ENCODE assay signal across 8 cellular contexts in the genomic region with DNA sequence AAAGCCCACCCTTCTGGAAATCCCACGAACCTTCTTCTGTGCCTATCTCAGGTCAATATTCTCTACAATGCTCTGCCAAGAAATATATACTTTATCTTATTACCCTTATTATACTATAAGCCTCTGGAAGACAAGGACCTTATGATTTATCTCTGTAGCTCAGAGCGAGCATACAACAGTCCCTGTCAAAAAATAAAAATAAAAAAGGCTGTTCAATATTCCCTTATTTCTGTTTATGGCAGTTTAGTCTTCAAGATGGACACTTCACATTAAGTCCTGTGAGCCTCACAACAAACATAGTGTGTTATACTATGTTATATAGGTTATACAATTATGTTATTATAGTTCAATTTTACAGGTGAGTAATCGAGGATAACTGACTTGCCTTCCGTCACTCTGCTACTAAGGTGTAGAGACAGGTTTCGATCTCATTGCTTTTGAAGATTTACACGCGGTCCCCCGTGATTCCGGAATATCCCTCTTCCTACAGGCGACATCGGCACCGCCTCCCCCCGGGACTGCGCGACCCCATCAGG. TPM values are rescaled to one million over a fixed set of nuclear protein-coding genes. Genes with fewer than 3 reads are reported as not detected.
A peak's percentile ranks its signal among the peaks of the same experiment; 100 is the strongest.
DNase-seq lines count a peak whose midpoint lies in the region; ATAC-seq and TF ChIP-seq lines count a peak whose summit lies in the region.

No MANE protein-coding gene starts in this region.

- intact Hi-C loops in lower lobe of right lung (cut with DNase I) = no loop called here
- intact Hi-C loops in vagina (cut with DNase I) = no loop called here

- no peak for TF ChIP-seq POLR2A in vagina (IDR thresholded peaks at IDR 0.05)

- peak overlapping the region; percentile 97 for H3K4me3 ChIP-seq in AG04450 (ENCODE audit: low read depth, low read length)
- H3K4me3 ChIP-seq in HAP-1 = peak overlapping the region; percentile 93
- H3K4me3 ChIP-seq in lower lobe of right lung = peak overlapping the region; percentile 79
- peak overlapping the region; percentile 83 to 87 for H3K4me3 ChIP-seq in vagina

- peak overlapping the region; percentile 87 for H3K27ac ChIP-seq in AG04450 (ENCODE audit: low read depth, low read length)
- peak overlapping the region; percentile 89 for H3K27ac ChIP-seq in angular gyrus (ENCODE audit: low read depth, low read length)
- peak overlapping the region; percentile 97 for H3K27ac ChIP-seq in lower lobe of right lung
- peak overlapping the region; percentile 98 for H3K27ac ChIP-seq in vagina

- POLR2A ChIA-PET in AG04450 (lab: Yijun Ruan, JAX) = no interaction called here

- no peaks in the 10 kb centered on the region; the same call in 1 of the 2 replicates for H3K9me3 ChIP-seq in AG04450 (ENCODE audit: control insufficient read depth, insufficient read depth, low read length)
- H3K9me3 ChIP-seq in HAP-1 = no peaks in the 10 kb centered on the region
- H3K9me3 ChIP-seq in lower lobe of right lung = no peaks in the 10 kb centered on the region
- no peaks in the 10 kb centered on the region for H3K9me3 ChIP-seq in vagina

- in situ Hi-C loops in HAP-1 (cut with MboI; ENCODE audit: low sequenced_read_pairs) = no loop called here

- H3K4me1 ChIP-seq in HAP-1 (peaks cover 4% of the 10 kb centered on the region; the same call in 1 of the 2 replicates), lower lobe of right lung (peaks cover 18% of the 10 kb centered on the region), vagina (peaks cover 23% of the 10 kb centered on the region)

- no peak for DNase-seq in AG04450 (ENCODE audit: low read depth, low spot score)
- no peak for DNase-seq in HAP-1 (ENCODE audit: low spot score in 2 of 2)
- DNase-seq in lower lobe of right lung = no peak
- no peak for DNase-seq in vagina (ENCODE audit: extremely low spot score in 2 of 2)
- no peak for DNase-seq in SIG-M5 (lab: John Stamatoyannopoulos, UW)
- DNase-seq in NCI-H2196 treated with DMSO at 0.1 percent for 48 hours (lab: John Stamatoyannopoulos, UW; ENCODE audit: unreplicated experiment) = no peak
- no peak for DNase-seq in GM19238 (ENCODE audit: insufficient read length, low spot score)

- no peaks in the 10 kb centered on the region for H3K27me3 ChIP-seq in AG04450 (ENCODE audit: control insufficient read depth, insufficient read depth, low read length)
- H3K27me3 ChIP-seq in HAP-1 (ENCODE audit: low read depth) = no peaks in the 10 kb centered on the region
- H3K27me3 ChIP-seq in lower lobe of right lung (ENCODE audit: low read depth) = no peaks in the 10 kb centered on the region
- no peaks in the 10 kb centered on the region for H3K27me3 ChIP-seq in vagina

- ATAC-seq in lower lobe of right lung = peak in 1 of 2 donors; percentile 11

- TF ChIP-seq CTCF in AG04450 (IDR thresholded peaks at IDR 0.05; ENCODE audit: low read depth, low read length) = no peak
- no peak for TF ChIP-seq CTCF in lower lobe of right lung (IDR thresholded peaks at IDR 0.05)
- no peak for TF ChIP-seq CTCF in vagina (IDR thresholded peaks at IDR 0.05)

- H3K36me3 ChIP-seq in HAP-1 (replicated peaks) (no peaks in the 10 kb centered on the region; the same call in 1 of the 2 replicates), lower lobe of right lung (peaks cover 36% of the 10 kb centered on the region), vagina (peaks cover 0 to 20% of the 10 kb centered on the region in 2 donors)

- CTCF ChIA-PET in AG04450 (lab: Charles Lee) = no interaction called here

RNA-seq across cellular contexts. Expression of gene EAPP, which starts 0.6 kb away (rescaled TPM):
- 47.9 and 66.8 TPM in 2 replicates for polyA plus RNA-seq in AG04450 (2011; rRNA removed)
- polyA minus RNA-seq in AG04450 (2011; rRNA and poly(A)+ RNA removed) = 20.7 and 31.0 TPM in 2 replicates
- total RNA-seq in lower lobe of right lung (28.8 TPM), vagina (28.0 TPM)
